ENCODE assay signal across 2 cellular contexts in genomic region chr4:142874684-142875083, GRCh38.
TF ChIP-seq lines count a peak whose summit lies in the region.

No MANE protein-coding gene starts in this region.

TF ChIP-seq in HepG2, 621 proteins besides CTCF, POLR2A, EP300 and RAD21:
- TF ChIP-seq BCLAF1 (IDR thresholded peaks at IDR 0.05) (no peak), ZBTB1 (CRISPR knock-in tag; IDR thresholded peaks at IDR 0.05; ENCODE audit: borderline replicate concordance) (no peak), RORA (CRISPR knock-in tag; IDR thresholded peaks at IDR 0.05) (no peak), TRIM24 (CRISPR knock-in tag; IDR thresholded peaks at IDR 0.05) (no peak), ZNF749 (CRISPR knock-in tag; IDR thresholded peaks at IDR 0.05; ENCODE audit: borderline replicate concordance) (no peak), PHF5A (CRISPR knock-in tag; IDR thresholded peaks at IDR 0.05; ENCODE audit: low read depth, unreplicated experiment) (no peak), GTF3A (CRISPR knock-in tag; conservative IDR thresholded peaks at IDR 0.05) (no peak), ELF1 (CRISPR knock-in tag; IDR thresholded peaks at IDR 0.05) (no peak), ONECUT2 (CRISPR knock-in tag; IDR thresholded peaks at IDR 0.05) (no peak), ATF3 (CRISPR knock-in tag; IDR thresholded peaks at IDR 0.05) (no peak)
TF ChIP-seq in HepG2: peak in this region for 0.

TF ChIP-seq in H1, 55 proteins besides CTCF, POLR2A, EP300 and RAD21:
- 0 out of 2 replicates have a peak, but pooled peaks have one; percentile 44 for TF ChIP-seq YY1 (IDR thresholded peaks at IDR 0.05; ENCODE audit: low read depth, low read length)
- no peak for TF ChIP-seq MAFK (IDR thresholded peaks at IDR 0.05; ENCODE audit: low read depth, low read length)
